In genomic region chr17:80671039-80671822, GRCh38 we compare ENCODE assay signal across 14 cellular contexts.
DNase-seq lines count a peak whose midpoint lies in the region; ATAC-seq and TF ChIP-seq lines count a peak whose summit lies in the region.
"Had no signal": no experiment of that assay in that cellular context is flagged by ENCODE, and none has a peak within 500 bp of the region (broad histone marks: within the 10 kb centered on the region; RNA-seq: fewer than 3 reads in every experiment).

No MANE protein-coding gene starts in this region.

- H3K27ac Mint-ChIP-seq in activated T-helper 17 cell treated with anti-CD3 and anti-CD28 coated beads, Interleukin-2, amount 50 U/mL, for 72 hours = no peak overlapping the region
- H3K27ac Mint-ChIP-seq: activated T-cell treated with anti-CD3 and anti-CD28 coated beads, Interleukin-2, amount 50 U/mL, for 72 hours had no signal

- H3K4me3 Mint-ChIP-seq in activated T-helper 17 cell treated with anti-CD3 and anti-CD28 coated beads, Interleukin-2, amount 50 U/mL, for 72 hours = no peak overlapping the region
- H3K4me3 Mint-ChIP-seq: activated T-cell treated with anti-CD3 and anti-CD28 coated beads, Interleukin-2, amount 50 U/mL, for 72 hours had no signal

- no peak overlapping the region for H3K27ac ChIP-seq in BLaER1 treated with 17β-estradiol and CSF1 and Interleukin-3, amounts not matched to agents 10 nM and 100 nM
- no peak overlapping the region for H3K27ac ChIP-seq in mesenchymal stem cell (ENCODE audit: low read length, poor library complexity, severe bottlenecking)
- H3K27ac ChIP-seq in caudate nucleus (ENCODE audit: low read depth, low read length) = no peak overlapping the region
- H3K27ac ChIP-seq: foreskin keratinocyte had no signal

- peaks cover 3 to 24% (median 14%) of the 10 kb centered on the region in 11 experiments; a peak in 10 of 22 replicates for H3K36me3 ChIP-seq in BLaER1 treated with 17β-estradiol and CSF1 and Interleukin-3, amounts not matched to agents 10 nM and 100 nM
- H3K36me3 ChIP-seq in mesenchymal stem cell (ENCODE audit: control insufficient read depth in 1 of 2, insufficient read depth in 2 of 2, low read depth in 1 of 2, low read length in 2 of 2) = peaks cover 7 to 10% of the 10 kb centered on the region in 2 experiments

- peaks cover 91 to 100% (median 98%) of the 10 kb centered on the region in 11 experiments for H4K20me1 ChIP-seq in BLaER1 treated with 17β-estradiol and CSF1 and Interleukin-3, amounts not matched to agents 10 nM and 100 nM

- H3K9me3 ChIP-seq in BLaER1 treated with 17β-estradiol and CSF1 and Interleukin-3, amounts not matched to agents 10 nM and 100 nM (replicated peaks in 1 of 11) = peaks cover 0 to 9% (median 0%) of the 10 kb centered on the region in 11 experiments; a peak in 2 of 22 replicates
- H3K9me3 ChIP-seq in mesenchymal stem cell (ENCODE audit: control insufficient read depth, low read length) = peaks cover 2% of the 10 kb centered on the region

- no peaks in the 10 kb centered on the region for H3K27me3 Mint-ChIP-seq in activated T-helper 17 cell treated with anti-CD3 and anti-CD28 coated beads, Interleukin-2, amount 50 U/mL, for 72 hours

- DNase-seq in LNCaP clone FGC (ENCODE audit: low read depth) (peak; percentile 28), SK-N-DZ (ENCODE audit: low spot score) (peak; percentile 51), mesenchymal stem cell (no peak), caudate nucleus (lab: John Stamatoyannopoulos, UW) (no peak)
- DNase-seq: activated CD4-positive, alpha-beta T cell treated with anti-CD3 and anti-CD28 coated beads for 48 hours; activated T-cell treated with anti-CD3 and anti-CD28 coated beads, Interleukin-2, amount 50 U/mL, for 72 hours; DMS79 treated with DMSO at 0.1 percent for 48 hours; foreskin keratinocyte; KG1; NCI-H2107 had no signal

- H3K23ac ChIP-seq in mesenchymal stem cell (ENCODE audit: low read length in 2 of 2) = no peak overlapping the region

- peak; percentile 30; the same call in 1 of the 2 replicates for TF ChIP-seq CTCF in LNCaP clone FGC (IDR thresholded peaks at IDR 0.05; ENCODE audit: control insufficient read depth, extremely low read depth, insufficient read depth)

- 87% methylated on average over 13 of the region's 14 CpGs for WGBS in mesenchymal stem cell

- H3K4me2 ChIP-seq in BLaER1 treated with 17β-estradiol and CSF1 and Interleukin-3, amounts not matched to agents 10 nM and 100 nM = peak overlapping the region; percentile 58 to 78 (median 70)
- H3K4me2 ChIP-seq in mesenchymal stem cell (ENCODE audit: low read length, poor library complexity, severe bottlenecking) = no peak overlapping the region

- H3K4me3 ChIP-seq in BLaER1 treated with 17β-estradiol and CSF1 and Interleukin-3, amounts not matched to agents 10 nM and 100 nM = no peak overlapping the region; a peak in 1 of 20 replicates
- no peak overlapping the region for H3K4me3 ChIP-seq in LNCaP clone FGC (ENCODE audit: low read depth, low read length)
- H3K4me3 ChIP-seq in mesenchymal stem cell (ENCODE audit: insufficient read depth in 1 of 2, low read depth in 1 of 2, low read length in 2 of 2) = no peak overlapping the region

- no peak overlapping the region for H2AK5ac ChIP-seq in mesenchymal stem cell (ENCODE audit: low read length, severe bottlenecking)

- H2BK120ac ChIP-seq in mesenchymal stem cell (ENCODE audit: low read depth, low read length) = peak overlapping the region; percentile 27

- no peak for ATAC-seq in GM19452 (IDR thresholded peaks at IDR 0.05; ENCODE audit: unreplicated experiment)
- ATAC-seq in activated T-helper 17 cell treated with anti-CD3 and anti-CD28 coated beads, Interleukin-2, amount 50 U/mL, for 72 hours (replicated peaks) = no peak
- ATAC-seq in GM21367 (IDR thresholded peaks at IDR 0.05; ENCODE audit: unreplicated experiment) = no peak
- ATAC-seq: activated T-cell treated with anti-CD3 and anti-CD28 coated beads, Interleukin-2, amount 50 U/mL, for 72 hours; foreskin keratinocyte had no signal

- no peak overlapping the region for H3K4ac ChIP-seq in mesenchymal stem cell (ENCODE audit: low read depth in 1 of 2, low read length in 2 of 2)

- no peak overlapping the region for H2BK5ac ChIP-seq in mesenchymal stem cell (ENCODE audit: low read depth, low read length, poor library complexity, severe bottlenecking)

- H2BK15ac ChIP-seq in mesenchymal stem cell (ENCODE audit: low read depth, poor library complexity, severe bottlenecking) = no peak overlapping the region

- H3K79me1 ChIP-seq in mesenchymal stem cell (replicated peaks; ENCODE audit: low read length, poor library complexity, severe bottlenecking) = peaks cover 51% of the 10 kb centered on the region

- H2BK12ac ChIP-seq in mesenchymal stem cell (ENCODE audit: low read length in 2 of 2) = peak overlapping the region in 1 of 2 experiments; percentile 51

- H4K8ac ChIP-seq in mesenchymal stem cell (ENCODE audit: low read length) = no peak overlapping the region

- H3K27me3 ChIP-seq in BLaER1 treated with 17β-estradiol and CSF1 and Interleukin-3, amounts not matched to agents 10 nM and 100 nM = no peaks in the 10 kb centered on the region
- H3K27me3 ChIP-seq in mesenchymal stem cell (ENCODE audit: control insufficient read depth in 1 of 2, insufficient read depth in 1 of 2, low read length in 2 of 2) = no peaks in the 10 kb centered on the region
- H3K27me3 ChIP-seq: foreskin keratinocyte had no signal

- no peak overlapping the region for H3K14ac ChIP-seq in mesenchymal stem cell (ENCODE audit: low read length in 2 of 2)

- peaks cover 27 to 54% (median 48%) of the 10 kb centered on the region in 10 experiments for H3K4me1 ChIP-seq in BLaER1 treated with 17β-estradiol and CSF1 and Interleukin-3, amounts not matched to agents 10 nM and 100 nM
- peaks cover 19% of the 10 kb centered on the region for H3K4me1 ChIP-seq in mesenchymal stem cell (ENCODE audit: control insufficient read depth, insufficient read depth, low read depth, low read length)

- H2AFZ ChIP-seq in mesenchymal stem cell (ENCODE audit: low read depth, low read length) = no peak overlapping the region

- no peak overlapping the region for H4K91ac ChIP-seq in mesenchymal stem cell (ENCODE audit: low read length)

- no peaks in the 10 kb centered on the region for H3K9me3 Mint-ChIP-seq in activated T-helper 17 cell treated with anti-CD3 and anti-CD28 coated beads, Interleukin-2, amount 50 U/mL, for 72 hours
- H3K9me3 Mint-ChIP-seq: activated T-cell treated with anti-CD3 and anti-CD28 coated beads, Interleukin-2, amount 50 U/mL, for 72 hours had no signal

- H3K36me3 Mint-ChIP-seq in activated T-helper 17 cell treated with anti-CD3 and anti-CD28 coated beads, Interleukin-2, amount 50 U/mL, for 72 hours (ENCODE audit: low read depth) = peaks cover 5% of the 10 kb centered on the region

- no peak overlapping the region for H3K18ac ChIP-seq in mesenchymal stem cell (ENCODE audit: low read depth in 1 of 2, low read length in 2 of 2)

- peaks cover 42% of the 10 kb centered on the region for H3K4me1 Mint-ChIP-seq in activated T-helper 17 cell treated with anti-CD3 and anti-CD28 coated beads, Interleukin-2, amount 50 U/mL, for 72 hours

- H3K9ac ChIP-seq in BLaER1 treated with 17β-estradiol and CSF1 and Interleukin-3, amounts not matched to agents 10 nM and 100 nM = 0 out of 22 replicates have a peak overlapping the region, but pooled peaks of 1 of the 11 experiments have one; percentile 5
- no peak overlapping the region for H3K9ac ChIP-seq in mesenchymal stem cell (ENCODE audit: low read length)

Comparison
In these comparisons a context has a peak if more than half of its experiments do, and no peak if none do; other contexts are left out.
1. DNase-seq: peak in LNCaP clone FGC (single experiment) and SK-N-DZ (single experiment); none in mesenchymal stem cell (single experiment) and caudate nucleus (0 of 61).